In the genomic region with DNA sequence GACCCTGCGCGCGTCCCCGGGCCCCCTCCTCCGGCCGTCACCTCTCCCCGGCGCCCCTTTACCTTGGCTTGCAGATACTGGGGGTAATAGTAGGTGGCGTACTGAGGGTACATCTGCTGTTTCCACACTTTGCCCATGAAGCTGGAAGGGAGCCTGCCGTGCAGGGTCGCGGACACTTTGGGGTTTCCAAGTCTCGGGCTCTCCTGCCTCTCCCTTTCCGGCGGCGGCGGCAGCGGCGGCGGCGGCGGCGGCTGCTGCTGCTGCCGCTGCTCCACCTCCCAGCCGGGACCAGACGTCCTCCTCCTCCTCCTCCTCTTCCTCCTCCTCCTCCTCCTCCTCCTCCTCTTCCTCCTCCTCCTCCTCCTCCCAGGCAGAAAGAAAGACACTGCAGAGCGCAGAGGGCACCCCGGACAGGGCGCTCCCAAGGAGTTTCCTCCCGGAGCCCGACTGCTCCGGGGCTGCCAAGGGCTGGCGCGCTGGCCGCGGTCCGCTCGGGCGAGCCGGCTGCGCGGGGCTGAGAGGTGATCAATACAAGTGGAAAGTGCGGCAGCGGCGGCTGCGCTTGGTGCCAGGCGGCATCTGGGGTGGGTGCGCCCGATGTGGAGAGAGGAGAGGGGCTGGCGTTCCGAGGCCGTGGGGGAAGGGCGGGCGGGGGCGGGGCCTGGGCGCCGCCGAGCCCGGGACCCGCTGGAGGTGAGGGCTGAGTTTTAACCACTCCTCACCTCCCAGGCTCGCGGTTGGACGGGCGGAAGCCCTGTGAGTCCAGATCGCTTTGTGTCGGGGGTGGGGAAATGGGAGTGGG, we compare ENCODE assay signal across 8 cellular contexts. TPM values are rescaled to one million over a fixed set of nuclear protein-coding genes. Genes with fewer than 3 reads are reported as not detected.
A peak's percentile ranks its signal among the peaks of the same experiment; 100 is the strongest.
DNase-seq lines count a peak whose midpoint lies in the region; ATAC-seq and TF ChIP-seq lines count a peak whose summit lies in the region.

A gene with protein sequence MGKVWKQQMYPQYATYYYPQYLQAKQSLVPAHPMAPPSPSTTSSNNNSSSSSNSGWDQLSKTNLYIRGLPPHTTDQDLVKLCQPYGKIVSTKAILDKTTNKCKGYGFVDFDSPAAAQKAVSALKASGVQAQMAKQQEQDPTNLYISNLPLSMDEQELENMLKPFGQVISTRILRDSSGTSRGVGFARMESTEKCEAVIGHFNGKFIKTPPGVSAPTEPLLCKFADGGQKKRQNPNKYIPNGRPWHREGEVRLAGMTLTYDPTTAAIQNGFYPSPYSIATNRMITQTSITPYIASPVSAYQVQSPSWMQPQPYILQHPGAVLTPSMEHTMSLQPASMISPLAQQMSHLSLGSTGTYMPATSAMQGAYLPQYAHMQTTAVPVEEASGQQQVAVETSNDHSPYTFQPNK (minus strand): TSS at position 581 of the 802 bp plus-strand sequence. CDS start 444 bp downstream, at position 137.

- H4K5ac ChIP-seq in H9 (ENCODE audit: insufficient read length, low read depth, low read length), result no peak within 1 kb of the TSS

- no peak within 1 kb of the TSS for H2BK120ac ChIP-seq in H9 (ENCODE audit: low read depth, low read length, poor library complexity, severe bottlenecking)

- H3K36me3 Mint-ChIP-seq in H9 (ENCODE audit: insufficient read depth in 1 of 3, low read depth in 3 of 3), result no peaks in the 10 kb centered on the region
- H3K36me3 Mint-ChIP-seq in stimulated activated effector memory CD8-positive, alpha-beta T cell treated with anti-CD3 and anti-CD28 coated beads, Interleukin-12 subunit alpha, Interleukin-12 subunit beta, amount 100 ng/mL, for 72 hours, result peaks cover 25% of the 10 kb centered on the region

- peaks cover 26 to 28% of the 10 kb centered on the region in 2 experiments for H3K4me1 Mint-ChIP-seq in H9
- H3K4me1 Mint-ChIP-seq in stimulated activated effector memory CD8-positive, alpha-beta T cell treated with anti-CD3 and anti-CD28 coated beads, Interleukin-12 subunit alpha, Interleukin-12 subunit beta, amount 100 ng/mL, for 72 hours, result peaks cover 14% of the 10 kb centered on the region

- H3K4ac ChIP-seq in H9 (ENCODE audit: low read depth, low read length), result no peak within 1 kb of the TSS

- H4K8ac ChIP-seq in H9 (replicated peaks; ENCODE audit: insufficient read length, low read depth, low read length), result no peak within 1 kb of the TSS

- no peak within 1 kb of the TSS for H3K23ac ChIP-seq in H9 (ENCODE audit: insufficient read length, low read depth, low read length)

- H3T11ph ChIP-seq in H9 (ENCODE audit: low read length), result no peak within 1 kb of the TSS

- TF ChIP-seq POLR2A in erythroblast (IDR thresholded peaks at IDR 0.05; ENCODE audit: low read length), result no peak

- DNase-seq in AG09309 (ENCODE audit: low read depth) (no peak), H9 (peak; percentile 81), NCI-H82 (lab: John Stamatoyannopoulos, UW) (peak; percentile 86), activated T-cell treated with anti-CD3 and anti-CD28 coated beads for 4 hours (peak; percentile 25), erythroblast (lab: John Stamatoyannopoulos, UW) (peak; percentile 11 to 14), occipital lobe (lab: John Stamatoyannopoulos, UW) (no peak)
- DNase-seq in stimulated activated effector memory CD8-positive, alpha-beta T cell treated with anti-CD3 and anti-CD28 coated beads, Interleukin-12 subunit alpha, Interleukin-12 subunit beta, amount 100 ng/mL, for 72 hours (ENCODE audit: low spot score in 2 of 2), result peak; percentile 38 to 76

- no peak within 1 kb of the TSS for H2BK20ac ChIP-seq in H9 (ENCODE audit: low read depth, low read length, poor library complexity, severe bottlenecking)

- H2BK5ac ChIP-seq in H9 (ENCODE audit: insufficient read length, low read length), result no peak within 1 kb of the TSS

- no peak for TF ChIP-seq CTCF in AG09309 (IDR thresholded peaks at IDR 0.05; ENCODE audit: control insufficient read depth, insufficient read depth, low read depth, low read length, missing control alignments)
- no peak for TF ChIP-seq CTCF in H9 (conservative IDR thresholded peaks at IDR 0.05)

- H3K79me2 ChIP-seq in H9 (ENCODE audit: insufficient read depth, low read length), result peaks cover 4% of the 10 kb centered on the region; the same call in 1 of the 2 replicates

- peak within 1 kb of the TSS; percentile 84 for H3K18ac ChIP-seq in H9 (ENCODE audit: insufficient read length, low read depth, low read length)

- H3K9me3 ChIP-seq in H9 (ENCODE audit: control insufficient read depth, low read depth, low read length) (no peaks in the 10 kb centered on the region), mucosa of stomach (ENCODE audit: control insufficient read depth, low read length) (no peaks in the 10 kb centered on the region)

- no peak within 1 kb of the TSS for H3K27ac ChIP-seq in H9 (ENCODE audit: insufficient read length, low read depth, low read length)

- no peak within 1 kb of the TSS for H2BK12ac ChIP-seq in H9 (ENCODE audit: insufficient read length, low read depth, low read length)

- no peak within 1 kb of the TSS for H2BK15ac ChIP-seq in H9 (ENCODE audit: low read depth, low read length)

- peaks cover 10% of the 10 kb centered on the region for H3K23me2 ChIP-seq in H9 (ENCODE audit: insufficient read length, low read depth, low read length, poor library complexity, severe bottlenecking)

- H3K27ac Mint-ChIP-seq in H9, result peak within 1 kb of the TSS; percentile 67 to 97 (median 92); a peak in 4 of 7 replicates
- H3K27ac Mint-ChIP-seq in stimulated activated effector memory CD8-positive, alpha-beta T cell treated with anti-CD3 and anti-CD28 coated beads, Interleukin-12 subunit alpha, Interleukin-12 subunit beta, amount 100 ng/mL, for 72 hours, result peak within 1 kb of the TSS; percentile 95

- no peak within 1 kb of the TSS for H2AFZ ChIP-seq in H9 (ENCODE audit: low read length)

- ATAC-seq in stimulated activated effector memory CD8-positive, alpha-beta T cell treated with anti-CD3 and anti-CD28 coated beads, Interleukin-12 subunit alpha, Interleukin-12 subunit beta, amount 100 ng/mL, for 72 hours, result peak; percentile 53

- no peaks in the 10 kb centered on the region for H3K9me3 Mint-ChIP-seq in H9
- H3K9me3 Mint-ChIP-seq in stimulated activated effector memory CD8-positive, alpha-beta T cell treated with anti-CD3 and anti-CD28 coated beads, Interleukin-12 subunit alpha, Interleukin-12 subunit beta, amount 100 ng/mL, for 72 hours, result no peaks in the 10 kb centered on the region

- peak within 1 kb of the TSS; percentile 84 to 88 for H3K4me3 Mint-ChIP-seq in H9
- H3K4me3 Mint-ChIP-seq in stimulated activated effector memory CD8-positive, alpha-beta T cell treated with anti-CD3 and anti-CD28 coated beads, Interleukin-12 subunit alpha, Interleukin-12 subunit beta, amount 100 ng/mL, for 72 hours, result peak within 1 kb of the TSS; percentile 82

- H3K4me1 ChIP-seq in H9 (ENCODE audit: insufficient read depth, low read length) (no peaks in the 10 kb centered on the region), mucosa of stomach (ENCODE audit: control insufficient read depth, insufficient read depth, low read length) (no peaks in the 10 kb centered on the region)

- no peaks in the 10 kb centered on the region for H3K36me3 ChIP-seq in mucosa of stomach (ENCODE audit: control insufficient read depth, insufficient read depth, low read length)

- no peaks in the 10 kb centered on the region for H3K27me3 ChIP-seq in H9 (ENCODE audit: insufficient read depth, low read length)
- H3K27me3 ChIP-seq in mucosa of stomach (ENCODE audit: control insufficient read depth, insufficient read depth, low read length), result peaks cover 3% of the 10 kb centered on the region

- H4K20me1 ChIP-seq in H9 (ENCODE audit: control insufficient read depth, insufficient read depth, insufficient read length), result no peaks in the 10 kb centered on the region

- peak within 1 kb of the TSS; percentile 84; the same call in 1 of the 2 replicates for H3K14ac ChIP-seq in H9 (ENCODE audit: insufficient read depth, low read length)

- whole genome bisulfite sequencing in H9 (ENCODE audit: extremely low coverage, insufficient read length, low lambda C conversion rate), result no CpG with 5 or more reads among the region's 66 CpGs

- H3K27me3 Mint-ChIP-seq in H9 (ENCODE audit: low read depth), result no peaks in the 10 kb centered on the region; the same call in 1 of the 2 replicates

- H2AK5ac ChIP-seq in H9 (ENCODE audit: insufficient read length, low read length), result no peak within 1 kb of the TSS

- no peaks in the 10 kb centered on the region for H3K79me1 ChIP-seq in H9 (ENCODE audit: insufficient read depth, low read depth, low read length, poor library complexity, severe bottlenecking)

- H3K56ac ChIP-seq in H9 (ENCODE audit: insufficient read length, low read depth, low read length), result no peak within 1 kb of the TSS

- peak within 1 kb of the TSS; percentile 74 for H3K4me2 ChIP-seq in H9 (ENCODE audit: insufficient read depth, insufficient read length, low read length)

- no peak within 1 kb of the TSS for H4K91ac ChIP-seq in H9 (ENCODE audit: insufficient read length, low read depth, low read length)

- H3K4me3 ChIP-seq in AG09309 (ENCODE audit: control insufficient read depth, low read depth, low read length) (peak within 1 kb of the TSS; percentile 91), mucosa of stomach (ENCODE audit: low read length) (peak within 1 kb of the TSS; percentile 80)

- peak within 1 kb of the TSS; percentile 50 for H3K9ac ChIP-seq in H9 (ENCODE audit: extremely low read depth, insufficient read length, low read length)
- H3K9ac ChIP-seq in mucosa of stomach (ENCODE audit: low read length), result peak within 1 kb of the TSS; percentile 83

RNA-seq across cellular contexts. Expression of the gene that starts here (rescaled TPM):
- total RNA-seq in H9 (2021) (75.8 and 77.5 TPM in 2 replicates), occipital lobe (7.8 TPM)

Comparison
In these comparisons a context has a peak if more than half of its experiments do, and no peak if none do; other contexts are left out.
1. DNase-seq: peak in H9 (single experiment), NCI-H82 (single experiment), activated T-cell treated with anti-CD3 and anti-CD28 coated beads for 4 hours (single experiment), erythroblast (2 of 2) and stimulated activated effector memory CD8-positive, alpha-beta T cell treated with anti-CD3 and anti-CD28 coated beads, Interleukin-12 subunit alpha, Interleukin-12 subunit beta, amount 100 ng/mL, for 72 hours (2 of 2); none in AG09309 (single experiment) and occipital lobe (single experiment).